Comparison of ENCODE assay signal across 22 cellular contexts in genomic region chr11:1966531-1966930, GRCh38. TPM values are rescaled to one million over a fixed set of nuclear protein-coding genes. Genes with fewer than 3 reads are reported as not detected.
DNase-seq lines count a peak whose midpoint lies in the region; ATAC-seq, FAIRE-seq and TF ChIP-seq lines count a peak whose summit lies in the region.
"Had no signal": no experiment of that assay in that cellular context is flagged by ENCODE, and none has a peak within 500 bp of the region (broad histone marks: within the 10 kb centered on the region; RNA-seq: fewer than 3 reads in every experiment).

No MANE protein-coding gene starts in this region.

- H3K4me1 ChIP-seq in Panc1 (ENCODE audit: control insufficient read depth, insufficient read depth, low read length), result no peaks in the 10 kb centered on the region
- H3K4me1 ChIP-seq in lower lobe of right lung, result no peaks in the 10 kb centered on the region
- H3K4me1 ChIP-seq in gastrocnemius medialis, result no peaks in the 10 kb centered on the region
- H3K4me1 ChIP-seq: BE2C had no signal

- peak; percentile 9 for DNase-seq in activated effector memory CD4-positive, alpha-beta T cell treated with anti-CD3 and anti-CD28 coated beads, Interleukin-2, amount 50 U/mL, for 16 hours
- DNase-seq in activated effector memory CD4-positive, alpha-beta T cell treated with Interleukin-2 at 50 U/mL for 16 hours, result no peak
- DNase-seq in Panc1 (ENCODE audit: low read depth, low spot score) (no peak), lower lobe of right lung (peak; percentile 24), gastrocnemius medialis (peak; percentile 48 to 86), HTR-8/SVneo (ENCODE audit: insufficient read length, low spot score) (no peak)
- no peak for DNase-seq in activated CD8-positive, alpha-beta memory T cell treated with anti-CD3 and anti-CD28 coated beads for 24 hours
- DNase-seq: 8988T, ACHN, BE2C, DMS153, IMR-90, KG1, MG63, NCI-H2029, NCI-H446, NCI-H524 treated with DMSO at 0.1 percent for 48 hours, NCI-H774, SHP77 had no signal

- intact Hi-C loops in Panc1 (cut with micrococcal nuclease; ENCODE audit: unreplicated experiment) (no loop called here), lower lobe of right lung (cut with DNase I) (no loop called here), gastrocnemius medialis (cut with DNase I; ENCODE audit: low total_unique reads) (no loop called here)

- H3K27ac ChIP-seq in Panc1 (ENCODE audit: low read length) (no peak overlapping the region), lower lobe of right lung (no peak overlapping the region), gastrocnemius medialis (peak overlapping the region in 3 of 4 donors; percentile 63 to 71 (median 66))

- CTCF ChIA-PET in Panc1 (lab: Charles Lee), result interaction anchor here (0.7 to 2.6 kb wide), 5 partner anchors 20 to 185 kb away, joined by 4 to 13 read pairs (median 8); no protein-coding TSS in a partner anchor

- FAIRE-seq in HTR-8/SVneo (lab: Jason Lieb, UNC), result no peak
- FAIRE-seq: GM19239 had no signal

- H3K27me3 ChIP-seq in Panc1 (ENCODE audit: control insufficient read depth, insufficient read depth, low read length) (no peaks in the 10 kb centered on the region), lower lobe of right lung (ENCODE audit: low read depth) (no peaks in the 10 kb centered on the region), gastrocnemius medialis (no peaks in the 10 kb centered on the region)
- H3K27me3 ChIP-seq: BE2C, MG63 had no signal

- H3K4me3 ChIP-seq in Panc1 (ENCODE audit: low read depth in 2 of 2, low read length in 2 of 2) (no peak overlapping the region), lower lobe of right lung (no peak overlapping the region), gastrocnemius medialis (no peak overlapping the region)
- H3K4me3 ChIP-seq: MG63 had no signal

- ATAC-seq in Panc1 (peak; percentile 44), lower lobe of right lung (no peak), gastrocnemius medialis (peak; percentile 45 to 49)
- ATAC-seq: HCT116 had no signal

- H3K9me3 ChIP-seq in Panc1 (ENCODE audit: control insufficient read depth, insufficient read depth, low read depth, low read length) (no peaks in the 10 kb centered on the region), lower lobe of right lung (no peaks in the 10 kb centered on the region), gastrocnemius medialis (no peaks in the 10 kb centered on the region)
- H3K9me3 ChIP-seq: BE2C, MG63 had no signal

- TF ChIP-seq POLR2A in gastrocnemius medialis (IDR thresholded peaks at IDR 0.05), result no peak

- TF ChIP-seq CTCF in Panc1 (IDR thresholded peaks at IDR 0.05), result no peak
- no peak for TF ChIP-seq CTCF in lower lobe of right lung (IDR thresholded peaks at IDR 0.05)
- TF ChIP-seq CTCF in gastrocnemius medialis (IDR thresholded peaks at IDR 0.05 in 4 of 5, conservative IDR thresholded peaks at IDR 0.05 in 1 of 5), result peak in 1 of 5 experiments; percentile 32

- H3K36me3 ChIP-seq in Panc1 (ENCODE audit: control insufficient read depth, insufficient read depth, low read length) (no peaks in the 10 kb centered on the region), lower lobe of right lung (no peaks in the 10 kb centered on the region), gastrocnemius medialis (no peaks in the 10 kb centered on the region)
- H3K36me3 ChIP-seq: BE2C, MG63 had no signal

- in situ Hi-C loops in Panc1 (cut with HindIII; ENCODE audit: low pct_unique_long_range_greater_than_20kb, low sequenced_read_pairs) (no loop called here), gastrocnemius medialis (cut with MboI; ENCODE audit: low sequenced_read_pairs in 4 of 4) (no loop called here)

- no TSS peak for BruUV-seq in Panc1 (replicated peaks; lab: Mats Ljungman, UMichigan)

- POLR2A ChIA-PET in Panc1 (lab: Charles Lee), result no interaction called here

RNA-seq across cellular contexts. Expression of gene MRPL23, which starts 19.4 kb away (rescaled TPM):
- 123 TPM for total RNA-seq in Panc1 (2021; ENCODE audit: unreplicated experiment)
- polyA plus RNA-seq in Panc1 (2012; ENCODE audit: insufficient read length), result 200 TPM
- 59.2 TPM for total RNA-seq in lower lobe of right lung
- 100 to 1,000 TPM; 128 to 243 (median 187) TPM for total RNA-seq in gastrocnemius medialis

RNA-seq across cellular contexts. Expression of gene H19, which starts 31.1 kb away (rescaled TPM):
- total RNA-seq in Panc1 (2021; ENCODE audit: unreplicated experiment), result 1,268 TPM
- 3,677 TPM for polyA plus RNA-seq in Panc1 (2012; ENCODE audit: insufficient read length)
- total RNA-seq in lower lobe of right lung, result 87.6 TPM
- 1,000 to 10,000 TPM; 1,088 to 2,877 (median 2,059) TPM for total RNA-seq in gastrocnemius medialis
- total RNA-seq: IMR-90 had no signal

RNA-seq across cellular contexts. Expression of gene TNNT3, which starts 47.0 kb away (rescaled TPM):
- 0.41 TPM for total RNA-seq in Panc1 (2021; ENCODE audit: unreplicated experiment)
- polyA plus RNA-seq in Panc1 (2012; ENCODE audit: insufficient read length), result not detected
- 4.7 TPM for total RNA-seq in lower lobe of right lung
- total RNA-seq in gastrocnemius medialis, result 1,000 to 10,000 TPM; 1,260 to 3,441 (median 1,835) TPM
- total RNA-seq: H4, IMR-90 had no signal
- polyA plus RNA-seq: IMR-90 had no signal

Comparison
In these comparisons a context has a peak if more than half of its experiments do, and no peak if none do; other contexts are left out.
1. DNase-seq: peak in activated effector memory CD4-positive, alpha-beta T cell treated with anti-CD3 and anti-CD28 coated beads, Interleukin-2, amount 50 U/mL, for 16 hours (single experiment), lower lobe of right lung (single experiment) and gastrocnemius medialis (2 of 2); none in activated effector memory CD4-positive, alpha-beta T cell treated with Interleukin-2 at 50 U/mL for 16 hours (single experiment), Panc1 (single experiment), HTR-8/SVneo (single experiment) and activated CD8-positive, alpha-beta memory T cell treated with anti-CD3 and anti-CD28 coated beads for 24 hours (single experiment).
2. ATAC-seq: peak in Panc1 (single experiment) and gastrocnemius medialis (2 of 2); none in lower lobe of right lung (0 of 2).
3. H3K27ac ChIP-seq: peak in gastrocnemius medialis (3 of 4); none in Panc1 (single experiment) and lower lobe of right lung (single experiment).
4. RNA of gene H19, which starts 31.1 kb away (total RNA-seq): 1,088 to 2,877 TPM in gastrocnemius medialis and 1,268 TPM in Panc1 (single experiment); 87.6 TPM in lower lobe of right lung (single experiment); every median in the first group is over 10 times any median in the second.
5. RNA of gene TNNT3, which starts 47.0 kb away (total RNA-seq): 1,260 to 3,441 TPM in gastrocnemius medialis; 4.7 TPM in lower lobe of right lung (single experiment) and 0.41 TPM in Panc1 (single experiment); every median in the first group is over 100 times any median in the second.